9 cellular contexts compared by ENCODE assay signal in genomic region chr11:110797453-110797852, GRCh38.
DNase-seq lines count a peak whose midpoint lies in the region; ATAC-seq and TF ChIP-seq lines count a peak whose summit lies in the region.
"Had no signal": no experiment of that assay in that cellular context is flagged by ENCODE, and none has a peak within 500 bp of the region (broad histone marks: within the 10 kb centered on the region; RNA-seq: fewer than 3 reads in every experiment).

No MANE protein-coding gene starts in this region.

- ATAC-seq in activated CD4-positive, CD25-positive, alpha-beta regulatory T cell treated with anti-CD3 and anti-CD28 coated beads, Interleukin-2, amount 50 U/mL, for 24 hours = peak; percentile 64 to 73
- ATAC-seq in HG02840 (IDR thresholded peaks at IDR 0.05; ENCODE audit: low FRiP score, unreplicated experiment) = peak; percentile 64
- peak; percentile 47 for ATAC-seq in omental fat pad (ENCODE audit: low FRiP score)

- no peak for TF ChIP-seq POLR2A in NB4 (IDR thresholded peaks at IDR 0.05; ENCODE audit: extremely low read depth, insufficient read length)

- TF ChIP-seq CTCF in NB4 (IDR thresholded peaks at IDR 0.05; ENCODE audit: low read depth, low read length) (no peak), omental fat pad (IDR thresholded peaks at IDR 0.05) (no peak)

- H3K4me3 ChIP-seq in NB4 (ENCODE audit: low read depth, low read length) = no peak overlapping the region
- H3K4me3 ChIP-seq: ovary had no signal

- DNase-seq in activated CD4-positive, CD25-positive, alpha-beta regulatory T cell (lab: John Stamatoyannopoulos, UW) = no peak
- DNase-seq in NB4 (ENCODE audit: low read depth) (peak; percentile 32), omental fat pad (ENCODE audit: low spot score) (no peak), NCI-H146 (lab: John Stamatoyannopoulos, UW) (no peak), cerebellar nuclear complex (lab: John Stamatoyannopoulos, UW) (no peak), NCI-H510A (lab: John Stamatoyannopoulos, UW) (no peak)
- DNase-seq: ovary had no signal
